8 cellular contexts compared by ENCODE assay signal in genomic region chr17:50062323-50063243, GRCh38. TPM values are rescaled to one million over a fixed set of nuclear protein-coding genes. Genes with fewer than 3 reads are reported as not detected.
DNase-seq lines count a peak whose midpoint lies in the region; ATAC-seq and TF ChIP-seq lines count a peak whose summit lies in the region.

No MANE protein-coding gene starts in this region.

- peaks cover 95% of the 10 kb centered on the region for H3K4me1 ChIP-seq in psoas muscle
- no peaks in the 10 kb centered on the region for H3K4me1 ChIP-seq in BE2C

- intact Hi-C loops in psoas muscle (cut with DNase I) = no loop called here

- H3K36me3 ChIP-seq in psoas muscle (ENCODE audit: insufficient read depth in 1 of 2, low read depth in 1 of 2) = no peaks in the 10 kb centered on the region
- H3K36me3 ChIP-seq in BE2C = no peaks in the 10 kb centered on the region

- peak; percentile 30 for DNase-seq in DMS153 treated with DMSO at 0.1 percent for 48 hours (lab: John Stamatoyannopoulos, UW; ENCODE audit: unreplicated experiment)
- DNase-seq in RWPE1 (ENCODE audit: low spot score) = peak; percentile 96
- DNase-seq in fibroblast of pulmonary artery (ENCODE audit: low read depth) = peak; percentile 79
- DNase-seq in psoas muscle = peak; percentile 74 to 89
- DNase-seq in NOMO-1 treated with dmso at 0.1 percent for 144 hours (lab: John Stamatoyannopoulos, UW; ENCODE audit: unreplicated experiment) = no peak
- DNase-seq in BE2C = no peak

- ATAC-seq in psoas muscle (peak; percentile 66 to 71 (median 70)), GM18909 (IDR thresholded peaks at IDR 0.05; ENCODE audit: poor library complexity, unreplicated experiment) (no peak), HG02870 (IDR thresholded peaks at IDR 0.05; ENCODE audit: unreplicated experiment) (no peak)

- TF ChIP-seq CTCF in RWPE1 (conservative IDR thresholded peaks at IDR 0.05; ENCODE audit: low read depth) (no peak), fibroblast of pulmonary artery (IDR thresholded peaks at IDR 0.05; ENCODE audit: low read length, missing control alignments) (no peak), psoas muscle (IDR thresholded peaks at IDR 0.05) (no peak), BE2C (IDR thresholded peaks at IDR 0.05; ENCODE audit: low read depth, low read length) (no peak)

- H3K9me3 ChIP-seq in psoas muscle (no peaks in the 10 kb centered on the region), BE2C (no peaks in the 10 kb centered on the region)

- H3K27ac ChIP-seq in RWPE1 = peak overlapping the region; percentile 100
- H3K27ac ChIP-seq in psoas muscle = peak overlapping the region; percentile 92

- H3K4me3 ChIP-seq in fibroblast of pulmonary artery (replicated peaks; ENCODE audit: low read depth, low read length) (no peak overlapping the region), psoas muscle (peak overlapping the region; percentile 35), BE2C (ENCODE audit: low read depth, low read length) (no peak overlapping the region)

- POLR2A ChIA-PET in RWPE1 (lab: Yijun Ruan, JAX; ENCODE audit: low non-redundant PET) = interaction anchor here (0.6 to 3.7 kb wide), 3 partner anchors 32 to 176 kb away, joined by 3 to 34 read pairs (median 9); no protein-coding TSS in a partner anchor

- H3K27me3 ChIP-seq in psoas muscle (ENCODE audit: insufficient read depth in 3 of 3, low read length in 2 of 3) (no peaks in the 10 kb centered on the region), BE2C (peaks cover 3% of the 10 kb centered on the region)

- CTCF ChIA-PET in RWPE1 (lab: Yijun Ruan, JAX) = interaction anchor here (1.2 to 1.3 kb wide), 2 partner anchors 32 to 35 kb away, joined by 3 to 5 read pairs; no protein-coding TSS in a partner anchor

- WGBS in psoas muscle, 3 donors = 39 to 59% (median 40%) methylated on average over 10 of the region's 10 CpGs

RNA-seq across cellular contexts. Expression of gene ITGA3, which starts 6.7 kb away (rescaled TPM):
- total RNA-seq in psoas muscle = 10 to 100 TPM in 3 of 4 donors, 1 to 10 TPM in 1; 7.8 to 21.9 (median 15.0) TPM
- 10 to 100 TPM in 1 of 3 donors, 1 to 10 TPM in 2; 4.9 to 21.5 (median 5.6) TPM for polyA plus RNA-seq in psoas muscle
- polyA plus RNA-seq in BE2C (2012; ENCODE audit: insufficient read depth, insufficient read length, low read depth) = 3.4 TPM

RNA-seq across cellular contexts. Expression of gene PDK2, which starts 32.6 kb away (rescaled TPM):
- total RNA-seq in psoas muscle = 100 to 1,000 TPM in 2 of 4 donors, 10 to 100 TPM in 2; 79.3 to 213 (median 110) TPM
- 10 to 100 TPM; 50.3 to 99.4 (median 55.2) TPM for polyA plus RNA-seq in psoas muscle
- 38.8 TPM for polyA plus RNA-seq in BE2C (2012; ENCODE audit: insufficient read depth, insufficient read length, low read depth)

Comparison
In these comparisons a context has a peak if more than half of its experiments do, and no peak if none do; other contexts are left out.
1. DNase-seq: peak in DMS153 treated with DMSO at 0.1 percent for 48 hours (single experiment), RWPE1 (single experiment), fibroblast of pulmonary artery (single experiment) and psoas muscle (2 of 2); none in NOMO-1 treated with dmso at 0.1 percent for 144 hours (single experiment) and BE2C (single experiment).
2. ATAC-seq: peak in psoas muscle (4 of 4); none in GM18909 (single experiment) and HG02870 (single experiment).